ENCODE assay signal across 1 cellular context in genomic region chr3:192597511-192597910, GRCh38.
TF ChIP-seq lines count a peak whose summit lies in the region.

No MANE protein-coding gene starts in this region.

TF ChIP-seq in GM23338, 12 proteins besides CTCF, POLR2A, EP300 and RAD21 (continued from another document):
- no peak for TF ChIP-seq ETS1 (IDR thresholded peaks at IDR 0.05)
- TF ChIP-seq ZNF331 (CRISPR knock-in tag; IDR thresholded peaks at IDR 0.05; ENCODE audit: low read depth), result no peak
- no peak for TF ChIP-seq EZH2 (IDR thresholded peaks at IDR 0.05; ENCODE audit: low read depth, unreplicated experiment)
- no peak for TF ChIP-seq REST (IDR thresholded peaks at IDR 0.05; ENCODE audit: unreplicated experiment)
TF ChIP-seq in GM23338: peak in this region for 0.
